ENCODE assay signal across 24 cellular contexts in genomic region chr2:20571231-20571630, GRCh38.
DNase-seq lines count a peak whose midpoint lies in the region; ATAC-seq, FAIRE-seq and TF ChIP-seq lines count a peak whose summit lies in the region.
"Had no signal": no experiment of that assay in that cellular context is flagged by ENCODE, and none has a peak within 500 bp of the region (broad histone marks: within the 10 kb centered on the region; RNA-seq: fewer than 3 reads in every experiment).

No MANE protein-coding gene starts in this region.

- no peak for FAIRE-seq in kidney (lab: Jason Lieb, UNC)
- FAIRE-seq: A204.1 had no signal

- no peak overlapping the region for H4K8ac ChIP-seq in neuronal stem cell (ENCODE audit: low read depth, low read length)

- H3K9ac ChIP-seq in kidney (ENCODE audit: low read length in 2 of 2), result peak overlapping the region in 1 of 2 donors; percentile 29
- no peak overlapping the region for H3K9ac ChIP-seq in neuronal stem cell (ENCODE audit: low read depth, low read length, poor library complexity)

- no peak for TF ChIP-seq POLR2A in heart left ventricle (IDR thresholded peaks at IDR 0.05)
- no peak for TF ChIP-seq POLR2A in vagina (IDR thresholded peaks at IDR 0.05)

- no peak overlapping the region for H3K4ac ChIP-seq in neuronal stem cell (ENCODE audit: low read length)

- no peak overlapping the region for H2BK120ac ChIP-seq in neuronal stem cell (ENCODE audit: low read depth, low read length)

- whole genome bisulfite sequencing in heart left ventricle, 4 donors, result 60 to 72% (median 69%) methylated on average over 10 of the region's 10 CpGs
- no CpG with 5 or more reads among the region's 10 CpGs for WGBS in neuronal stem cell (ENCODE audit: extremely low coverage in 2 of 2, insufficient read length in 2 of 2, insufficient replicate concordance in 1 of 2), 2 donors

- no peak overlapping the region for H2AFZ ChIP-seq in neuronal stem cell (ENCODE audit: low read length)

- H3K4me3 ChIP-seq in heart left ventricle, result no peak overlapping the region
- H3K4me3 ChIP-seq in kidney (ENCODE audit: low read length in 2 of 2), result no peak overlapping the region
- H3K4me3 ChIP-seq in neuronal stem cell (ENCODE audit: low read length in 2 of 2), result no peak overlapping the region
- no peak overlapping the region for H3K4me3 ChIP-seq in vagina
- H3K4me3 ChIP-seq: MG63 had no signal

- H3K14ac ChIP-seq in neuronal stem cell (ENCODE audit: low read length), result no peak overlapping the region

- H3K9me3 ChIP-seq in heart left ventricle, result no peaks in the 10 kb centered on the region
- no peaks in the 10 kb centered on the region for H3K9me3 ChIP-seq in kidney (ENCODE audit: control insufficient read depth in 1 of 2, low read length in 2 of 2)
- no peaks in the 10 kb centered on the region for H3K9me3 ChIP-seq in neuronal stem cell (replicated peaks in 1 of 2; ENCODE audit: control insufficient read depth in 2 of 2, insufficient read depth in 1 of 2, low read depth in 1 of 2, low read length in 2 of 2)
- H3K9me3 ChIP-seq in vagina, result no peaks in the 10 kb centered on the region
- H3K9me3 ChIP-seq: MG63 had no signal

- peaks cover 7 to 93% (median 82%) of the 10 kb centered on the region in 12 donors for H3K4me1 ChIP-seq in heart left ventricle
- H3K4me1 ChIP-seq in kidney (ENCODE audit: control insufficient read depth in 1 of 2, insufficient read depth in 1 of 2, low read depth in 1 of 2, low read length in 2 of 2), result peaks cover 32 to 51% of the 10 kb centered on the region in 2 donors
- H3K4me1 ChIP-seq in neuronal stem cell (ENCODE audit: control insufficient read depth in 2 of 2, insufficient read depth in 1 of 2, low read depth in 1 of 2, low read length in 2 of 2), result peaks cover 31 to 38% of the 10 kb centered on the region in 2 donors
- peaks cover 52% of the 10 kb centered on the region for H3K4me1 ChIP-seq in vagina

- intact Hi-C loops in heart left ventricle (cut with DNase I), result loop anchor here in 4 of 10 donors (5.0 to 10.0 kb wide), 3 partner anchors 39 to 54 kb away; no protein-coding TSS in a partner anchor
- intact Hi-C loops in cardiac septum (cut with DNase I), result no loop called here
- intact Hi-C loops in kidney (cut with DNase I), result no loop called here
- intact Hi-C loops in vagina (cut with DNase I), result no loop called here
- intact Hi-C loops in posterior vena cava (cut with DNase I), result no loop called here

- H2BK15ac ChIP-seq in neuronal stem cell (ENCODE audit: low read length), result peak overlapping the region; percentile 56

- ATAC-seq in heart left ventricle (peak; percentile 18 to 36 (median 23)), GM19452 (IDR thresholded peaks at IDR 0.05; ENCODE audit: unreplicated experiment) (no peak)

- peak overlapping the region; percentile 62 for H2BK5ac ChIP-seq in neuronal stem cell (ENCODE audit: low read length)

- TF ChIP-seq CTCF in heart left ventricle (IDR thresholded peaks at IDR 0.05) (no peak), kidney (IDR thresholded peaks at IDR 0.05; ENCODE audit: borderline replicate concordance, extremely low read depth, insufficient read depth) (no peak), vagina (IDR thresholded peaks at IDR 0.05) (no peak)

- no peaks in the 10 kb centered on the region for H3K79me1 ChIP-seq in neuronal stem cell (ENCODE audit: low read depth, low read length)

- H2AK5ac ChIP-seq in neuronal stem cell (ENCODE audit: low read depth, low read length), result peak overlapping the region; percentile 70

- H3K4me2 ChIP-seq in neuronal stem cell (ENCODE audit: insufficient read depth, low read length, poor library complexity, severe bottlenecking), result no peak overlapping the region

- H3K27me3 ChIP-seq in heart left ventricle (no peaks in the 10 kb centered on the region), neuronal stem cell (ENCODE audit: control insufficient read depth in 3 of 3, insufficient read depth in 3 of 3, low read depth in 1 of 3, low read length in 3 of 3) (peaks cover 0 to 3% (median 0%) of the 10 kb centered on the region in 3 experiments), vagina (no peaks in the 10 kb centered on the region)
- H3K27me3 ChIP-seq: MG63 had no signal

- no peak overlapping the region for H4K91ac ChIP-seq in neuronal stem cell (ENCODE audit: low read depth, low read length, poor library complexity)

- H3K18ac ChIP-seq in neuronal stem cell (ENCODE audit: low read length), result peak overlapping the region; percentile 52

- peak in 2 of 5 donors; percentile 23 to 53 for DNase-seq in heart left ventricle
- no peak for DNase-seq in cardiac septum (ENCODE audit: low spot score)
- no peak for DNase-seq in kidney
- DNase-seq in neuronal stem cell (ENCODE audit: low spot score), result no peak
- no peak for DNase-seq in vagina (ENCODE audit: extremely low spot score in 2 of 2)
- no peak for DNase-seq in posterior vena cava (ENCODE audit: low spot score)
- no peak for DNase-seq in NCI-H82 (lab: John Stamatoyannopoulos, UW)
- DNase-seq: activated B cell treated with CpG ODN at 0.5 μM for 24 hours; activated CD4-positive, alpha-beta T cell treated with anti-CD3 and anti-CD28 coated beads, Interleukin-2, amount 50 U/mL, for 4 hours; activated CD8-positive, alpha-beta memory T cell treated with anti-CD3 and anti-CD28 coated beads, Interleukin-2, amount 50 U/mL, for 48 hours; AML-193; cerebellar nuclear complex; DMS153; effector CD4-positive, alpha-beta T cell; erythroblast; foreskin melanocyte; MG63; NCI-H1417 treated with DMSO at 0.1 percent for 48 hours; NCI-H774; stimulated activated CD4-positive, alpha-beta T cell treated with anti-CD3 and anti-CD28 coated beads, Interleukin-4, amount 100 ng/mL, for 24 hours; stimulated activated naive CD4-positive, alpha-beta T cell treated with Interleukin-2 at 50 U/mL for 16 hours; T1000 had no signal

- H3K36me3 ChIP-seq in heart left ventricle (no peaks in the 10 kb centered on the region), kidney (ENCODE audit: control insufficient read depth in 1 of 2, insufficient read depth in 2 of 2, low read length in 2 of 2) (no peaks in the 10 kb centered on the region), neuronal stem cell (replicated peaks in 1 of 2; ENCODE audit: control insufficient read depth in 2 of 2, insufficient read depth in 2 of 2, low read length in 2 of 2) (no peaks in the 10 kb centered on the region), vagina (no peaks in the 10 kb centered on the region)
- H3K36me3 ChIP-seq: MG63 had no signal

- H3K27ac ChIP-seq in heart left ventricle, result peak overlapping the region; percentile 52 to 96 (median 82)
- peak overlapping the region; percentile 32 to 59 for H3K27ac ChIP-seq in kidney (ENCODE audit: low read depth in 2 of 2, low read length in 2 of 2)
- no peak overlapping the region for H3K27ac ChIP-seq in neuronal stem cell (replicated peaks; ENCODE audit: low read length)
- H3K27ac ChIP-seq in vagina, result peak overlapping the region; percentile 53

- no peak overlapping the region for H3K23ac ChIP-seq in neuronal stem cell (ENCODE audit: low read depth, low read length, poor library complexity)

- no peak overlapping the region for H2BK12ac ChIP-seq in neuronal stem cell (ENCODE audit: low read length)
